Comparison of ENCODE assay signal across 17 cellular contexts in the genomic region with DNA sequence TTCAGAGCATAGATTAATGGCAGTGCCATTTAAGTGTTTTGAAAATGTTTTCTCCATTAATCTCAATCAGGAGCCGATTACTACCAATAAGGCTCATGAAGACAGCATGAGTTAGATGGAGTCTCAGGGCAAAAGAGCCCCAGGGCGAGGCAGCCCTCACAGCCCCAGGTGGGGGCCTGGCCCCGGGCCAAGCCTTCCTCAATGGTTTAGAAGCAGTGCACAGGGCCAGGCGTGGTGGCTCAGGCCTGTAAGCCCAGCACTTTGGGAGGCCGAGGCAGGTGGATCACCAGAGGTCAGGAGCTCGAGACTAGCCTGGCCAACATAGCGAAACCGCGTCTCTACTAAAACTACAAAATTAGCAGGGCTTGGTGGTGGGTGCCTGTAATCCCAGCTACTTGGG.
A peak's percentile ranks its signal among the peaks of the same experiment; 100 is the strongest.
DNase-seq lines count a peak whose midpoint lies in the region; ATAC-seq and TF ChIP-seq lines count a peak whose summit lies in the region.
"Had no signal": no experiment of that assay in that cellular context is flagged by ENCODE, and none has a peak within 500 bp of the region (broad histone marks: within the 10 kb centered on the region; RNA-seq: fewer than 3 reads in every experiment).

No MANE protein-coding gene starts in this region.

- no peaks in the 10 kb centered on the region for H3K36me3 Mint-ChIP-seq in mesothelial cell of epicardium
- H3K36me3 Mint-ChIP-seq: CD4-positive, CD25-positive, alpha-beta regulatory T cell had no signal

- TF ChIP-seq POLR2A in Peyer's patch (IDR thresholded peaks at IDR 0.05) (no peak), upper lobe of left lung (IDR thresholded peaks at IDR 0.05) (no peak)

- H3K4me1 Mint-ChIP-seq in mesothelial cell of epicardium = peaks cover 23% of the 10 kb centered on the region
- H3K4me1 Mint-ChIP-seq: CD4-positive, CD25-positive, alpha-beta regulatory T cell had no signal

- H3K27me3 ChIP-seq in Peyer's patch (no peaks in the 10 kb centered on the region), upper lobe of left lung (no peaks in the 10 kb centered on the region)

- H3K4me1 ChIP-seq in Peyer's patch (no peaks in the 10 kb centered on the region), upper lobe of left lung (no peaks in the 10 kb centered on the region)

- H3K27me3 Mint-ChIP-seq in mesothelial cell of epicardium (ENCODE audit: low read depth) = peaks cover 3% of the 10 kb centered on the region
- H3K27me3 Mint-ChIP-seq: CD4-positive, CD25-positive, alpha-beta regulatory T cell had no signal

- in situ Hi-C loops in G401 (cut with HindIII; ENCODE audit: low sequenced_read_pairs) = no loop called here

- TF ChIP-seq CTCF in Peyer's patch (IDR thresholded peaks at IDR 0.05) (no peak), mesothelial cell of epicardium (IDR thresholded peaks at IDR 0.05; ENCODE audit: unreplicated experiment) (no peak), upper lobe of left lung (IDR thresholded peaks at IDR 0.05) (no peak)

- H3K36me3 ChIP-seq in Peyer's patch (no peaks in the 10 kb centered on the region), upper lobe of left lung (no peaks in the 10 kb centered on the region)

- 68 to 86% methylated on average over 5 to 9 of the region's 9 CpGs for WGBS in upper lobe of left lung, 2 donors

- ATAC-seq in upper lobe of left lung (ENCODE audit: low FRiP score in 2 of 2) (no peak), HG03565 (IDR thresholded peaks at IDR 0.05; ENCODE audit: unreplicated experiment) (no peak)
- ATAC-seq: A549 had no signal

- H3K4me3 Mint-ChIP-seq in mesothelial cell of epicardium = no peak overlapping the region
- H3K4me3 Mint-ChIP-seq: CD4-positive, CD25-positive, alpha-beta regulatory T cell had no signal

- TF ChIP-seq EP300 in upper lobe of left lung (IDR thresholded peaks at IDR 0.05) = no peak

- H3K4me3 ChIP-seq in Peyer's patch (no peak overlapping the region), upper lobe of left lung (no peak overlapping the region)
- H3K4me3 ChIP-seq: A549 had no signal

- DNase-seq in activated effector memory CD4-positive, alpha-beta T cell treated with anti-CD3 and anti-CD28 coated beads, Interleukin-2, amount 50 U/mL, for 16 hours = peak; percentile 48
- no peak for DNase-seq in activated effector memory CD4-positive, alpha-beta T cell treated with Interleukin-2 at 50 U/mL for 16 hours
- DNase-seq in Peyer's patch (peak in 2 of 3 donors; percentile 19 to 40), mesothelial cell of epicardium (ENCODE audit: low spot score in 2 of 2, unreplicated experiment in 2 of 2) (peak; percentile 6 to 37), upper lobe of left lung (peak; percentile 4 to 54), G401 (ENCODE audit: low spot score) (no peak), KG1 (lab: John Stamatoyannopoulos, UW) (no peak)
- DNase-seq: Calu3; CD4-positive, CD25-positive, alpha-beta regulatory T cell; HCEC 1CT; KBM-7; NCI-H1048; NCI-H1930; NCI-H2171 treated with DMSO at 0.1 percent for 48 hours; NCI-H524 treated with DMSO at 0.1 percent for 48 hours had no signal

- H3K9me3 Mint-ChIP-seq in mesothelial cell of epicardium = peaks cover 7% of the 10 kb centered on the region

- H3K27ac Mint-ChIP-seq in mesothelial cell of epicardium = no peak overlapping the region
- H3K27ac Mint-ChIP-seq: CD4-positive, CD25-positive, alpha-beta regulatory T cell had no signal

- H3K27ac ChIP-seq in Peyer's patch = no peak overlapping the region
- H3K27ac ChIP-seq in upper lobe of left lung = no peak overlapping the region

- H3K9me3 ChIP-seq in Peyer's patch = no peaks in the 10 kb centered on the region
- H3K9me3 ChIP-seq in upper lobe of left lung = no peaks in the 10 kb centered on the region
- H3K9me3 ChIP-seq: A549 had no signal

Comparison
In these comparisons a context has a peak if more than half of its experiments do, and no peak if none do; other contexts are left out.
1. DNase-seq: peak in activated effector memory CD4-positive, alpha-beta T cell treated with anti-CD3 and anti-CD28 coated beads, Interleukin-2, amount 50 U/mL, for 16 hours (single experiment), Peyer's patch (2 of 3), mesothelial cell of epicardium (2 of 2) and upper lobe of left lung (2 of 2); none in activated effector memory CD4-positive, alpha-beta T cell treated with Interleukin-2 at 50 U/mL for 16 hours (single experiment), G401 (single experiment) and KG1 (single experiment).